ENCODE assay signal across 8 cellular contexts in the genomic region with DNA sequence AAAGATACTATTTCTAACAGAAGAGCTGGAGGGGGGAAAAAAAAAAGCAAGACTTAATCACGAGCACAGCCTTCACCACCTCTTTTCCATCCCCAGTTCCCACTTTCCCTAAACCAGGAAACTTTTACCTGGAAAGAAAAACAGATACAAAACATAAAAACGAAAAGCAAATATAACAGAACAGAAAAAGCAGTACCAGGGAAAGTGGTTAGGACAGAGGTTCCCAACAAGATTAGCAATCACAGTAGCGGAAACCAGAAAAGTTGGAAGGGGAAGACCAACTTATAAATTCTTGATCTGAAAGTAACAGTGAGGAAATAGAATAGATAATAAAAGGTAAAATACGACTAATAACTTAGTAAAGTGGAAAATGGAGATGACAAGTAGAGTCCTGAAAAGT. TPM values are rescaled to one million over a fixed set of nuclear protein-coding genes. Genes with fewer than 3 reads are reported as not detected.
DNase-seq lines count a peak whose midpoint lies in the region; ATAC-seq and TF ChIP-seq lines count a peak whose summit lies in the region.

No MANE protein-coding gene starts in this region.

- H3K4me3 ChIP-seq in HL-60 (replicated peaks; ENCODE audit: insufficient read depth, low read length) (peak overlapping the region; percentile 63), iPS-18c (ENCODE audit: insufficient read depth, low read depth, low read length) (peak overlapping the region; percentile 86)

- peaks cover 55% of the 10 kb centered on the region for H3K36me3 Mint-ChIP-seq in activated T-helper 2 cell treated with anti-CD3 and anti-CD28 coated beads, Interferon-gamma antibody, Interleukin-2, Interleukin-4, amounts not matched to agents 10 μg/mL and 5 μg/mL and 100 μg/mL, durations not matched to agents 14 hours and 24 hours and 36 hours (ENCODE audit: low read depth)
- H3K36me3 Mint-ChIP-seq in stimulated activated memory B cell treated with anti-CD40 and anti-IgM and Interleukin-4, amounts not matched to agents 10 μg/mL and 1 μg/mL and 100 μg/mL, for 72 hours = peaks cover 51% of the 10 kb centered on the region

- peak overlapping the region; percentile 71 for H3K27ac Mint-ChIP-seq in activated T-helper 2 cell treated with anti-CD3 and anti-CD28 coated beads, Interferon-gamma antibody, Interleukin-2, Interleukin-4, amounts not matched to agents 10 μg/mL and 5 μg/mL and 100 μg/mL, durations not matched to agents 14 hours and 24 hours and 36 hours
- peak overlapping the region; percentile 92 for H3K27ac Mint-ChIP-seq in stimulated activated memory B cell treated with anti-CD40 and anti-IgM and Interleukin-4, amounts not matched to agents 10 μg/mL and 1 μg/mL and 100 μg/mL, for 72 hours

- peaks cover 42% of the 10 kb centered on the region for H3K4me1 Mint-ChIP-seq in activated T-helper 2 cell treated with anti-CD3 and anti-CD28 coated beads, Interferon-gamma antibody, Interleukin-2, Interleukin-4, amounts not matched to agents 10 μg/mL and 5 μg/mL and 100 μg/mL, durations not matched to agents 14 hours and 24 hours and 36 hours (ENCODE audit: low read depth)
- peaks cover 38% of the 10 kb centered on the region for H3K4me1 Mint-ChIP-seq in stimulated activated memory B cell treated with anti-CD40 and anti-IgM and Interleukin-4, amounts not matched to agents 10 μg/mL and 1 μg/mL and 100 μg/mL, for 72 hours

- peak overlapping the region; percentile 98 for H3K4me3 Mint-ChIP-seq in activated T-helper 2 cell treated with anti-CD3 and anti-CD28 coated beads, Interferon-gamma antibody, Interleukin-2, Interleukin-4, amounts not matched to agents 10 μg/mL and 5 μg/mL and 100 μg/mL, durations not matched to agents 14 hours and 24 hours and 36 hours (ENCODE audit: low read depth)
- H3K4me3 Mint-ChIP-seq in stimulated activated memory B cell treated with anti-CD40 and anti-IgM and Interleukin-4, amounts not matched to agents 10 μg/mL and 1 μg/mL and 100 μg/mL, for 72 hours = peak overlapping the region; percentile 84

- H3K27me3 Mint-ChIP-seq in activated T-helper 2 cell treated with anti-CD3 and anti-CD28 coated beads, Interferon-gamma antibody, Interleukin-2, Interleukin-4, amounts not matched to agents 10 μg/mL and 5 μg/mL and 100 μg/mL, durations not matched to agents 14 hours and 24 hours and 36 hours (ENCODE audit: low read depth) = no peaks in the 10 kb centered on the region
- H3K27me3 Mint-ChIP-seq in stimulated activated memory B cell treated with anti-CD40 and anti-IgM and Interleukin-4, amounts not matched to agents 10 μg/mL and 1 μg/mL and 100 μg/mL, for 72 hours = no peaks in the 10 kb centered on the region

- H3K9me3 ChIP-seq in iPS-18c (ENCODE audit: control insufficient read depth, insufficient read depth, low read length) = no peaks in the 10 kb centered on the region

- peak overlapping the region; percentile 98 for H3K27ac ChIP-seq in HL-60 (replicated peaks)

- H3K27me3 ChIP-seq in HL-60 (ENCODE audit: insufficient read depth, poor library complexity, severe bottlenecking) = no peaks in the 10 kb centered on the region

- no peak for TF ChIP-seq CTCF in HL-60 (IDR thresholded peaks at IDR 0.05; ENCODE audit: insufficient read depth, low read length)

- H3K9me3 Mint-ChIP-seq in activated T-helper 2 cell treated with anti-CD3 and anti-CD28 coated beads, Interferon-gamma antibody, Interleukin-2, Interleukin-4, amounts not matched to agents 10 μg/mL and 5 μg/mL and 100 μg/mL, durations not matched to agents 14 hours and 24 hours and 36 hours = no peaks in the 10 kb centered on the region
- H3K9me3 Mint-ChIP-seq in stimulated activated memory B cell treated with anti-CD40 and anti-IgM and Interleukin-4, amounts not matched to agents 10 μg/mL and 1 μg/mL and 100 μg/mL, for 72 hours = no peaks in the 10 kb centered on the region

- DNase-seq in HL-60 (ENCODE audit: low read depth in 1 of 2, low spot score in 1 of 2) = no peak
- no peak for DNase-seq in activated T-helper 2 cell treated with anti-CD3 and anti-CD28 coated beads, Interferon-gamma antibody, Interleukin-2, Interleukin-4, amounts not matched to agents 10 μg/mL and 5 μg/mL and 100 μg/mL, durations not matched to agents 14 hours and 24 hours and 36 hours (ENCODE audit: low spot score)
- no peak for DNase-seq in NCI-H1694 treated with DMSO at 0.1 percent for 48 hours (lab: John Stamatoyannopoulos, UW)
- DNase-seq in NCI-H1436 (lab: John Stamatoyannopoulos, UW) = no peak
- no peak for DNase-seq in NCI-H345 (lab: John Stamatoyannopoulos, UW)
- no peak for DNase-seq in hepatic stellate cell (ENCODE audit: low spot score)

- intact Hi-C loops in activated T-helper 2 cell treated with anti-CD3 and anti-CD28 coated beads, Interferon-gamma antibody, Interleukin-2, Interleukin-4, amounts not matched to agents 10 μg/mL and 5 μg/mL and 100 μg/mL, durations not matched to agents 14 hours and 24 hours and 36 hours (cut with micrococcal nuclease) = loop anchor here (10.0 kb wide), 1 partner anchor 926 kb away; the partner anchor contains the start of genes MRPS18B and PPP1R10

- ATAC-seq in stimulated activated memory B cell treated with anti-CD40 and anti-IgM and Interleukin-4, amounts not matched to agents 10 μg/mL and 1 μg/mL and 100 μg/mL, for 72 hours = no peak

RNA-seq across cellular contexts. Expression of gene DDX39B, which starts 1.2 kb away (rescaled TPM):
- 579 and 583 TPM in 2 replicates for total RNA-seq in activated T-helper 2 cell treated with anti-CD3 and anti-CD28 coated beads, Interferon-gamma antibody, Interleukin-2, Interleukin-4, amounts not matched to agents 10 μg/mL and 5 μg/mL and 100 μg/mL, durations not matched to agents 14 hours and 24 hours and 36 hours

RNA-seq across cellular contexts. Expression of gene ATP6V1G2, which starts 5.8 kb away (rescaled TPM):
- 0.69 and 0.82 TPM in 2 replicates for total RNA-seq in activated T-helper 2 cell treated with anti-CD3 and anti-CD28 coated beads, Interferon-gamma antibody, Interleukin-2, Interleukin-4, amounts not matched to agents 10 μg/mL and 5 μg/mL and 100 μg/mL, durations not matched to agents 14 hours and 24 hours and 36 hours

RNA-seq across cellular contexts. Expression of gene NFKBIL1, which starts 6.8 kb away (rescaled TPM):
- total RNA-seq in activated T-helper 2 cell treated with anti-CD3 and anti-CD28 coated beads, Interferon-gamma antibody, Interleukin-2, Interleukin-4, amounts not matched to agents 10 μg/mL and 5 μg/mL and 100 μg/mL, durations not matched to agents 14 hours and 24 hours and 36 hours = 15.7 and 17.6 TPM in 2 replicates

RNA-seq across cellular contexts. Expression of gene MCCD1, which starts 11.9 kb away (rescaled TPM):
- total RNA-seq in activated T-helper 2 cell treated with anti-CD3 and anti-CD28 coated beads, Interferon-gamma antibody, Interleukin-2, Interleukin-4, amounts not matched to agents 10 μg/mL and 5 μg/mL and 100 μg/mL, durations not matched to agents 14 hours and 24 hours and 36 hours = not detected in 2 replicates

RNA-seq across cellular contexts. Expression of gene LTA, which starts 31.4 kb away (rescaled TPM):
- total RNA-seq in activated T-helper 2 cell treated with anti-CD3 and anti-CD28 coated beads, Interferon-gamma antibody, Interleukin-2, Interleukin-4, amounts not matched to agents 10 μg/mL and 5 μg/mL and 100 μg/mL, durations not matched to agents 14 hours and 24 hours and 36 hours = 293 and 308 TPM in 2 replicates
